13 cellular contexts compared by ENCODE assay signal in genomic region chr3:196115678-196116083, GRCh38. TPM values are rescaled to one million over a fixed set of nuclear protein-coding genes. Genes with fewer than 3 reads are reported as not detected.
DNase-seq lines count a peak whose midpoint lies in the region; ATAC-seq and TF ChIP-seq lines count a peak whose summit lies in the region.
"Had no signal": no experiment of that assay in that cellular context is flagged by ENCODE, and none has a peak within 500 bp of the region (broad histone marks: within the 10 kb centered on the region; RNA-seq: fewer than 3 reads in every experiment).

No MANE protein-coding gene starts in this region.

- no peak overlapping the region for H2AFZ ChIP-seq in MM.1S (ENCODE audit: low read length)

- H3K36me3 ChIP-seq in MM.1S (replicated peaks; ENCODE audit: insufficient read depth, low read length) (no peaks in the 10 kb centered on the region), aorta (ENCODE audit: control insufficient read depth in 1 of 2, insufficient read depth in 2 of 2, low read length in 1 of 2) (no peaks in the 10 kb centered on the region), adrenal gland (replicated peaks in 1 of 2) (no peaks in the 10 kb centered on the region)

- no peaks in the 10 kb centered on the region for H3K9me2 ChIP-seq in MM.1S (replicated peaks; ENCODE audit: insufficient read depth, low read length)

- H3K27ac ChIP-seq in MM.1S (ENCODE audit: low read length) (no peak overlapping the region), aorta (ENCODE audit: low read depth in 1 of 2, low read length in 2 of 2) (no peak overlapping the region), adrenal gland (no peak overlapping the region)

- peak; percentile 56 for ATAC-seq in GM19324 (IDR thresholded peaks at IDR 0.05; ENCODE audit: low FRiP score, unreplicated experiment)
- ATAC-seq in HG02852 (IDR thresholded peaks at IDR 0.05; ENCODE audit: unreplicated experiment), result peak; percentile 62
- no peak for ATAC-seq in aorta (ENCODE audit: low FRiP score)

- peak; percentile 80 for DNase-seq in GM10266 (ENCODE audit: extremely low spot score)
- peak; percentile 34 for DNase-seq in MV-4-11 (lab: John Stamatoyannopoulos, UW)
- no peak for DNase-seq in MM.1S
- DNase-seq in aorta, result no peak
- DNase-seq in adrenal gland, result no peak
- no peak for DNase-seq in NCI-H1436 treated with DMSO at 0.1 percent for 48 hours (lab: John Stamatoyannopoulos, UW)
- DNase-seq: caudate nucleus; CD4-positive, alpha-beta memory T cell; foreskin melanocyte; mesendoderm; NCI-H446 treated with DMSO at 0.1 percent for 48 hours had no signal

- no peak overlapping the region for H3K4me2 ChIP-seq in MM.1S (ENCODE audit: low read depth, low read length)

- H3K79me2 ChIP-seq in MM.1S (ENCODE audit: low read length), result no peaks in the 10 kb centered on the region

- TF ChIP-seq CTCF in GM10266 (IDR thresholded peaks at IDR 0.05; ENCODE audit: control insufficient read depth, insufficient read depth, low read depth, missing control alignments) (no peak), MM.1S (IDR thresholded peaks at IDR 0.05; ENCODE audit: low read length) (no peak), adrenal gland (IDR thresholded peaks at IDR 0.05) (no peak)

- H3K4me1 ChIP-seq in MM.1S (ENCODE audit: low read length), result peaks cover 4% of the 10 kb centered on the region; the same call in 1 of the 2 replicates
- H3K4me1 ChIP-seq in aorta (ENCODE audit: control insufficient read depth in 1 of 2, insufficient read depth in 2 of 2, low read length in 2 of 2), result no peaks in the 10 kb centered on the region
- no peaks in the 10 kb centered on the region for H3K4me1 ChIP-seq in adrenal gland (replicated peaks in 1 of 2)

- intact Hi-C loops in aorta (cut with DNase I) (no loop called here), adrenal gland (cut with DNase I) (no loop called here)

- 80 to 81% methylated on average over 3 of the region's 3 CpGs for WGBS in aorta, 2 donors
- WGBS in adrenal gland, 4 donors, result 78 to 88% (median 84%) methylated on average over 3 of the region's 3 CpGs

- 0 out of 2 replicates have a peak, but pooled peaks cover 3% of the 10 kb centered on the region for H3F3A ChIP-seq in MM.1S (ENCODE audit: insufficient read depth, low read length)

- H4K20me1 ChIP-seq in MM.1S (ENCODE audit: insufficient read depth, low read length), result no peaks in the 10 kb centered on the region

- H3K4me3 ChIP-seq in MM.1S (ENCODE audit: low read length), result no peak overlapping the region
- no peak overlapping the region for H3K4me3 ChIP-seq in aorta (ENCODE audit: low read length in 2 of 2)
- no peak overlapping the region for H3K4me3 ChIP-seq in adrenal gland

- TF ChIP-seq POLR2A in adrenal gland (IDR thresholded peaks at IDR 0.05), result no peak

- no peak overlapping the region for H3K9ac ChIP-seq in MM.1S (ENCODE audit: low read length)

- H3K9me3 ChIP-seq in MM.1S (replicated peaks; ENCODE audit: insufficient read depth, low read length), result no peaks in the 10 kb centered on the region
- no peaks in the 10 kb centered on the region for H3K9me3 ChIP-seq in aorta (ENCODE audit: control insufficient read depth, low read length)
- no peaks in the 10 kb centered on the region for H3K9me3 ChIP-seq in adrenal gland (replicated peaks in 1 of 3)

- H3K27me3 ChIP-seq in MM.1S (replicated peaks; ENCODE audit: insufficient read depth, low read length) (no peaks in the 10 kb centered on the region), aorta (ENCODE audit: control insufficient read depth in 1 of 2, insufficient read depth in 2 of 2, low read length in 1 of 2) (peaks cover 0 to 2% of the 10 kb centered on the region in 2 donors), adrenal gland (no peaks in the 10 kb centered on the region)

RNA-seq across cellular contexts. Expression of gene TFRC, which starts 33.8 kb away (rescaled TPM):
- total RNA-seq in aorta, result 100 to 1,000 TPM in 1 of 2 donors, 10 to 100 TPM in 1; 81.8 to 141 TPM
- 10 to 100 TPM; 19.5 to 23.7 TPM for polyA plus RNA-seq in aorta
- 100 to 1,000 TPM in 1 of 8 donors, 10 to 100 TPM in 7; 22.7 to 414 (median 60.8) TPM for total RNA-seq in adrenal gland
- polyA plus RNA-seq in adrenal gland, result 100 to 1,000 TPM in 1 of 3 donors, 1 to 10 TPM in 2; 7.3 to 195 (median 8.5) TPM

Comparison
In these comparisons a context has a peak if more than half of its experiments do, and no peak if none do; other contexts are left out.
1. DNase-seq: peak in GM10266 (single experiment) and MV-4-11 (single experiment); none in MM.1S (single experiment), aorta (0 of 2), adrenal gland (0 of 7) and NCI-H1436 treated with DMSO at 0.1 percent for 48 hours (single experiment).